27 cellular contexts compared by ENCODE assay signal in the genomic region with DNA sequence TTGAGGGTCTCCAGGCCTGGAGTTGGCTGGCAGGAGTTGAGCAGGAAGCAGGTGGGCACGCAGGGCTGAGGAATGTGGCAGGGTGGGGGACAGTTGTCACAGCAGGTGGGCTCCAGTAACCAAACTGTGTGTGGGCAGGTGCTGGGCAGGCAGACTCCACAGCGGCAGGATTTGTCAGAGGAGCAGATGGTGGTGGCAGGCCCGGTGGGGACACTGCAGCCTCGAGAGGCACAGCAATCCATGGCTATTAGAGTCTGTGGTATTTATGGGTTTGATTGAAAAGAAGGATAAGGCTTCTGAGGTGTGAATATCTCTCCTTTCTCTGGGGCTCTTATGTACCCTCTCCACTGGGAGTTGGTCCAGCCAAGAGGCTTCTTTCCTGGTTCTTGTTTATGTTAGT. TPM values are rescaled to one million over a fixed set of nuclear protein-coding genes. Genes with fewer than 3 reads are reported as not detected.
DNase-seq lines count a peak whose midpoint lies in the region; ATAC-seq and TF ChIP-seq lines count a peak whose summit lies in the region.
"Had no signal": no experiment of that assay in that cellular context is flagged by ENCODE, and none has a peak within 500 bp of the region (broad histone marks: within the 10 kb centered on the region; RNA-seq: fewer than 3 reads in every experiment).

A gene (minus strand): TSS at position 309 of the 400 bp plus-strand sequence. CDS start 67 bp downstream, at position 242.

- no peaks in the 10 kb centered on the region for H3K9me3 Mint-ChIP-seq in GM23338
- no peaks in the 10 kb centered on the region for H3K9me3 Mint-ChIP-seq in HFFc6
- H3K9me3 Mint-ChIP-seq: activated CD4-positive, alpha-beta T cell treated with anti-CD3 and anti-CD28 coated beads, Interleukin-2, amount 10 ng/mL, durations not matched to agents 7 days and 5 days; activated T-cell treated with anti-CD3 and anti-CD28 coated beads, Interleukin-2, amount 50 U/mL, for 4 hours; stimulated activated naive B cell treated with anti-CD40 and anti-IgM and Interleukin-4, amounts not matched to agents 10 μg/mL and 1 μg/mL and 100 μg/mL, for 72 hours had no signal

- H3K36me3 Mint-ChIP-seq in GM23338 (ENCODE audit: low read depth) (no peaks in the 10 kb centered on the region), HFFc6 (ENCODE audit: low read depth) (no peaks in the 10 kb centered on the region)

- H3K27me3 ChIP-seq in GM23338 (ENCODE audit: insufficient read depth), result no peaks in the 10 kb centered on the region
- H3K27me3 ChIP-seq: BLaER1 had no signal

- H3K4me1 ChIP-seq in GM23338 (ENCODE audit: insufficient read depth), result no peaks in the 10 kb centered on the region
- H3K4me1 ChIP-seq: BLaER1, left lung, psoas muscle had no signal

- no peak within 1 kb of the TSS for H3K4me2 ChIP-seq in GM23338
- H3K4me2 ChIP-seq: BLaER1 had no signal

- DNase-seq in GM23338 (ENCODE audit: low spot score) (no peak), NCI-H1417 (lab: John Stamatoyannopoulos, UW) (peak in 2 of 3 experiments; percentile 56 to 81), NCI-H748 treated with DMSO at 0.1 percent for 48 hours (lab: John Stamatoyannopoulos, UW) (peak; percentile 74), myocyte (ENCODE audit: low read depth) (peak; percentile 44), DMS114 treated with DMSO at 0.1 percent for 48 hours (lab: John Stamatoyannopoulos, UW; ENCODE audit: unreplicated experiment) (no peak), HFFc6 (no peak), COLO829 (ENCODE audit: low spot score) (no peak)
- DNase-seq in NK-92 treated with Interleukin-12 subunit alpha and Interleukin-12 subunit beta, amount 100 ng/mL, for 24 hours (lab: John Stamatoyannopoulos, UW), result no peak
- DNase-seq: activated CD4-positive, alpha-beta T cell treated with anti-CD3 and anti-CD28 coated beads, Interleukin-2, amount 10 ng/mL, durations not matched to agents 7 days and 5 days; activated gamma-delta T cell treated with Interleukin-2 at 50 U/mL for 16 hours; activated T-cell treated with anti-CD3 and anti-CD28 coated beads, Interleukin-2, amount 50 U/mL, for 4 hours; COR-L47; dorsolateral prefrontal cortex; left lung; mesenchymal stem cell; NCI-H1048; NCI-H2171 treated with DMSO at 0.1 percent for 48 hours; NCI-H524 treated with DMSO at 0.1 percent for 48 hours; psoas muscle; stimulated activated CD4-positive, alpha-beta T cell treated with anti-CD3 and anti-CD28 coated beads, Interleukin-4, amount 100 ng/mL, for 4 hours; stimulated activated naive B cell treated with anti-CD40 and anti-IgM and Interleukin-4, amounts not matched to agents 10 μg/mL and 1 μg/mL and 100 μg/mL, for 72 hours; T-helper 9 cell had no signal

- no peaks in the 10 kb centered on the region for H3K36me3 ChIP-seq in GM23338 (ENCODE audit: insufficient read depth)
- H3K36me3 ChIP-seq: BLaER1, left lung had no signal

- no peaks in the 10 kb centered on the region for H4K20me1 ChIP-seq in GM23338 (replicated peaks; ENCODE audit: insufficient read depth)
- H4K20me1 ChIP-seq: BLaER1 had no signal

- H3K9me2 ChIP-seq in GM23338 (ENCODE audit: insufficient read depth), result 0 out of 2 replicates have a peak, but pooled peaks cover 4% of the 10 kb centered on the region

- no peaks in the 10 kb centered on the region for H3K27me3 Mint-ChIP-seq in GM23338 (ENCODE audit: insufficient read depth, low read depth, poor library complexity)
- no peaks in the 10 kb centered on the region; the same call in none of the 2 replicates for H3K27me3 Mint-ChIP-seq in HFFc6 (ENCODE audit: insufficient read depth)

- ATAC-seq in GM23338, result no peak
- ATAC-seq: activated T-cell treated with anti-CD3 and anti-CD28 coated beads, Interleukin-2, amount 50 U/mL, for 4 hours; left lung; psoas muscle; stimulated activated naive B cell treated with anti-CD40 and anti-IgM and Interleukin-4, amounts not matched to agents 10 μg/mL and 1 μg/mL and 100 μg/mL, for 72 hours had no signal

- H3F3A ChIP-seq in GM23338 (replicated peaks; ENCODE audit: low read depth), result no peaks in the 10 kb centered on the region

- TF ChIP-seq CTCF in GM23338 (conservative IDR thresholded peaks at IDR 0.05; ENCODE audit: low read depth in 2 of 2) (no peak), HFFc6 (IDR thresholded peaks at IDR 0.05) (no peak)

- no peaks in the 10 kb centered on the region for H3K79me2 ChIP-seq in GM23338 (replicated peaks; ENCODE audit: insufficient read depth)

- no peak within 1 kb of the TSS for H3K4me3 ChIP-seq in GM23338
- H3K4me3 ChIP-seq: BLaER1, dorsolateral prefrontal cortex, left lung, psoas muscle had no signal

- H3K4me1 Mint-ChIP-seq in GM23338, result peaks cover 4% of the 10 kb centered on the region; the same call in 2 of the 3 replicates
- H3K4me1 Mint-ChIP-seq in HFFc6 (ENCODE audit: low read depth), result peaks cover 13% of the 10 kb centered on the region
- H3K4me1 Mint-ChIP-seq: activated CD4-positive, alpha-beta T cell treated with anti-CD3 and anti-CD28 coated beads, Interleukin-2, amount 10 ng/mL, durations not matched to agents 7 days and 5 days; stimulated activated naive B cell treated with anti-CD40 and anti-IgM and Interleukin-4, amounts not matched to agents 10 μg/mL and 1 μg/mL and 100 μg/mL, for 72 hours had no signal

- H3K27ac Mint-ChIP-seq in GM23338, result no peak within 1 kb of the TSS
- no peak within 1 kb of the TSS for H3K27ac Mint-ChIP-seq in HFFc6
- H3K27ac Mint-ChIP-seq: activated CD4-positive, alpha-beta T cell treated with anti-CD3 and anti-CD28 coated beads, Interleukin-2, amount 10 ng/mL, durations not matched to agents 7 days and 5 days; stimulated activated naive B cell treated with anti-CD40 and anti-IgM and Interleukin-4, amounts not matched to agents 10 μg/mL and 1 μg/mL and 100 μg/mL, for 72 hours had no signal

- H2AFZ ChIP-seq in GM23338, result peak within 1 kb of the TSS; percentile 21

- H3K27ac ChIP-seq in GM23338 (ENCODE audit: low read depth), result no peak within 1 kb of the TSS
- H3K27ac ChIP-seq: BLaER1, dorsolateral prefrontal cortex, left lung, psoas muscle had no signal

- no peak within 1 kb of the TSS for H3K4me3 Mint-ChIP-seq in GM23338
- H3K4me3 Mint-ChIP-seq in HFFc6, result no peak within 1 kb of the TSS
- H3K4me3 Mint-ChIP-seq: activated CD4-positive, alpha-beta T cell treated with anti-CD3 and anti-CD28 coated beads, Interleukin-2, amount 10 ng/mL, durations not matched to agents 7 days and 5 days; activated T-cell treated with anti-CD3 and anti-CD28 coated beads, Interleukin-2, amount 50 U/mL, for 4 hours; stimulated activated naive B cell treated with anti-CD40 and anti-IgM and Interleukin-4, amounts not matched to agents 10 μg/mL and 1 μg/mL and 100 μg/mL, for 72 hours had no signal

TF ChIP-seq in GM23338, 12 proteins besides CTCF, POLR2A, EP300 and RAD21:
- TF ChIP-seq, protein P1, sequence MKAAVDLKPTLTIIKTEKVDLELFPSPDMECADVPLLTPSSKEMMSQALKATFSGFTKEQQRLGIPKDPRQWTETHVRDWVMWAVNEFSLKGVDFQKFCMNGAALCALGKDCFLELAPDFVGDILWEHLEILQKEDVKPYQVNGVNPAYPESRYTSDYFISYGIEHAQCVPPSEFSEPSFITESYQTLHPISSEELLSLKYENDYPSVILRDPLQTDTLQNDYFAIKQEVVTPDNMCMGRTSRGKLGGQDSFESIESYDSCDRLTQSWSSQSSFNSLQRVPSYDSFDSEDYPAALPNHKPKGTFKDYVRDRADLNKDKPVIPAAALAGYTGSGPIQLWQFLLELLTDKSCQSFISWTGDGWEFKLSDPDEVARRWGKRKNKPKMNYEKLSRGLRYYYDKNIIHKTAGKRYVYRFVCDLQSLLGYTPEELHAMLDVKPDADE (IDR thresholded peaks at IDR 0.05), result no peak
- TF ChIP-seq JUNB (IDR thresholded peaks at IDR 0.05; ENCODE audit: unreplicated experiment) (no peak), EZH2 (IDR thresholded peaks at IDR 0.05; ENCODE audit: low read depth, unreplicated experiment) (no peak)

RNA-seq across cellular contexts. Expression of the gene that starts here (rescaled TPM):
- not detected in 2 replicates for total RNA-seq in GM23338 (2014; rRNA removed; shearing (Covaris generic))
- not detected in 2 replicates for polyA plus RNA-seq in GM23338 (2016; fragmentation: Nextera tagmentation; extraction: Ambion mirVana)
- not detected in 2 replicates for total RNA-seq in myocyte
- polyA plus RNA-seq in myocyte (2012), result not detected
- total RNA-seq in HFFc6 (2021; fragmentation: NEBNext Ultra II Directional; extraction: Animal tissue kit (Norgen Biotek cat#: 25700)), result not detected
- total RNA-seq: activated CD4-positive, alpha-beta T cell treated with anti-CD3 and anti-CD28 coated beads, Interleukin-2, amount 10 ng/mL, durations not matched to agents 7 days and 5 days; activated T-cell treated with anti-CD3 and anti-CD28 coated beads, Interleukin-2, amount 50 U/mL, for 4 hours; Daoy; dorsolateral prefrontal cortex; fibroblast of lung; left lung; psoas muscle; ureter had no signal
- polyA plus RNA-seq: AG04450, fibroblast of lung, psoas muscle had no signal

Comparison
In these comparisons a context has a peak if more than half of its experiments do, and no peak if none do; other contexts are left out.
1. Peak in DNase-seq in myocyte; RNA of the gene not detected or under 1 TPM.
2. DNase-seq: peak in NCI-H1417 (2 of 3) and NCI-H748 treated with DMSO at 0.1 percent for 48 hours (single experiment); none in GM23338 (single experiment), NK-92 treated with Interleukin-12 subunit alpha and Interleukin-12 subunit beta, amount 100 ng/mL, for 24 hours (single experiment), DMS114 treated with DMSO at 0.1 percent for 48 hours (single experiment), HFFc6 (single experiment) and COLO829 (single experiment).